20 cellular contexts compared by ENCODE assay signal in the genomic region with DNA sequence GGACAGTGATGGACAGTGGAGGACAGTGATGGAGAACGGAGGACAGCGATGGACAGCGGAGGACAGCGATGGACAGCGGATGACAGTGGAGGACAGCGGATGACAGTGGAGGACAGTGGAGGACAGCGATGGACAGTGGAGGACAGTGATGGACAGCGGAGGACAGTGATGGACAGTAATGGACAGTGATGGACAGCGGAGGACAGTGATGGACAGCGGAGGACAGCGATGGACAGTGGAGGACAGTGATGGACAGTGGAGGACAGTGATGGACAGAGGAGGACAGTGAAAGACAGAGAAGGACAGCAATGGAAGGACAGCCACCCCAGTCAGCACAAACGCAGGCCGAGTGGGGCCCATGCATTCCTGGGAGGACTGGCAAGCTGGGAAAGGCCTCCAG. TPM values are rescaled to one million over a fixed set of nuclear protein-coding genes. Genes with fewer than 3 reads are reported as not detected.
A peak's percentile ranks its signal among the peaks of the same experiment; 100 is the strongest.
DNase-seq lines count a peak whose midpoint lies in the region; ATAC-seq and TF ChIP-seq lines count a peak whose summit lies in the region.
"Had no signal": no experiment of that assay in that cellular context is flagged by ENCODE, and none has a peak within 500 bp of the region (broad histone marks: within the 10 kb centered on the region; RNA-seq: fewer than 3 reads in every experiment).

No MANE protein-coding gene starts in this region.

- peaks cover 34% of the 10 kb centered on the region for H3K27me3 Mint-ChIP-seq in activated CD4-positive, alpha-beta T cell treated with anti-CD3 and anti-CD28 coated beads, Interleukin-2, amount 10 ng/mL, durations not matched to agents 24 days and 14 days
- peaks cover 7% of the 10 kb centered on the region for H3K27me3 Mint-ChIP-seq in brain
- H3K27me3 Mint-ChIP-seq in glutamatergic neuron (ENCODE audit: unreplicated experiment): peaks cover 10% of the 10 kb centered on the region
- peaks cover 17% of the 10 kb centered on the region for H3K27me3 Mint-ChIP-seq in neural progenitor cell (ENCODE audit: insufficient read depth, low read depth)

- no peaks in the 10 kb centered on the region for H3K36me3 Mint-ChIP-seq in activated CD4-positive, alpha-beta T cell treated with anti-CD3 and anti-CD28 coated beads, Interleukin-2, amount 10 ng/mL, durations not matched to agents 24 days and 14 days (ENCODE audit: low read depth)
- no peaks in the 10 kb centered on the region for H3K36me3 Mint-ChIP-seq in brain
- peaks cover 11% of the 10 kb centered on the region for H3K36me3 Mint-ChIP-seq in glutamatergic neuron (ENCODE audit: unreplicated experiment)
- H3K36me3 Mint-ChIP-seq in neural progenitor cell: peaks cover 4% of the 10 kb centered on the region
- H3K36me3 Mint-ChIP-seq: CD8-positive, alpha-beta T cell had no signal

- intact Hi-C loops in activated CD4-positive, alpha-beta T cell treated with anti-CD3 and anti-CD28 coated beads, Interleukin-2, amount 10 ng/mL, durations not matched to agents 24 days and 14 days (cut with micrococcal nuclease): no loop called here

- DNase-seq in activated CD4-positive, alpha-beta T cell treated with anti-CD3 and anti-CD28 coated beads, Interleukin-2, amount 10 ng/mL, durations not matched to agents 24 days and 14 days: no peak
- no peak for DNase-seq in activated CD4-positive, alpha-beta T cell treated with anti-CD3 and anti-CD28 coated beads for 48 hours
- DNase-seq in glutamatergic neuron (no peak), neural progenitor cell (ENCODE audit: low spot score) (no peak), SW 1271 (lab: John Stamatoyannopoulos, UW) (no peak), NCI-H2171 treated with DMSO at 0.1 percent for 48 hours (lab: John Stamatoyannopoulos, UW) (no peak)
- DNase-seq: AML-193; Calu3; CD8-positive, alpha-beta T cell; DMS79 treated with DMSO at 0.1 percent for 48 hours; GF-D8; GM23248; HFFc6; IMR-90 had no signal

- no peak overlapping the region for H3K9ac ChIP-seq in neural progenitor cell
- H3K9ac ChIP-seq: GM23248 had no signal

- no peak overlapping the region for H3K27ac ChIP-seq in neural progenitor cell
- H3K27ac ChIP-seq: 22Rv1, GM23248 had no signal

- H3K27ac Mint-ChIP-seq in activated CD4-positive, alpha-beta T cell treated with anti-CD3 and anti-CD28 coated beads, Interleukin-2, amount 10 ng/mL, durations not matched to agents 24 days and 14 days: peak overlapping the region; percentile 28
- H3K27ac Mint-ChIP-seq in brain (peak overlapping the region; percentile 29 to 98 (median 70)), glutamatergic neuron (ENCODE audit: unreplicated experiment) (peak overlapping the region; percentile 34), neural progenitor cell (no peak overlapping the region)
- H3K27ac Mint-ChIP-seq: CD8-positive, alpha-beta T cell; HFFc6 had no signal

- no peak overlapping the region for H2AFZ ChIP-seq in neural progenitor cell (replicated peaks)
- H2AFZ ChIP-seq: GM23248 had no signal

- no peaks in the 10 kb centered on the region for H3K9me3 ChIP-seq in neural progenitor cell (ENCODE audit: low read depth)
- H3K9me3 ChIP-seq: A549 had no signal

- peaks cover 40% of the 10 kb centered on the region for H3K4me1 ChIP-seq in neural progenitor cell

- H3K4me3 ChIP-seq in neural progenitor cell: no peak overlapping the region
- H3K4me3 ChIP-seq: A549, GM23248 had no signal

- H3K9me3 Mint-ChIP-seq in activated CD4-positive, alpha-beta T cell treated with anti-CD3 and anti-CD28 coated beads, Interleukin-2, amount 10 ng/mL, durations not matched to agents 24 days and 14 days: no peaks in the 10 kb centered on the region
- H3K9me3 Mint-ChIP-seq in brain (peaks cover 0 to 7% (median 3%) of the 10 kb centered on the region in 5 experiments), glutamatergic neuron (ENCODE audit: unreplicated experiment) (peaks cover 13% of the 10 kb centered on the region), neural progenitor cell (no peaks in the 10 kb centered on the region)
- H3K9me3 Mint-ChIP-seq: CD8-positive, alpha-beta T cell; HFFc6 had no signal

- H3K36me3 ChIP-seq in neural progenitor cell: no peaks in the 10 kb centered on the region

- H3K4me3 Mint-ChIP-seq in activated CD4-positive, alpha-beta T cell treated with anti-CD3 and anti-CD28 coated beads, Interleukin-2, amount 10 ng/mL, durations not matched to agents 24 days and 14 days: no peak overlapping the region
- H3K4me3 Mint-ChIP-seq in brain (peak overlapping the region in 3 of 5 experiments; percentile 21 to 30 (median 28)), glutamatergic neuron (ENCODE audit: unreplicated experiment) (peak overlapping the region; percentile 70), neural progenitor cell (peak overlapping the region; percentile 9)
- H3K4me3 Mint-ChIP-seq: CD8-positive, alpha-beta T cell; HFFc6 had no signal

- TF ChIP-seq CTCF in brain (conservative IDR thresholded peaks at IDR 0.05): no peak
- TF ChIP-seq CTCF in glutamatergic neuron (IDR thresholded peaks at IDR 0.05; ENCODE audit: partially characterized antibody, unreplicated experiment): no peak
- TF ChIP-seq CTCF in neural progenitor cell (IDR thresholded peaks at IDR 0.05): no peak

- H3K4me1 Mint-ChIP-seq in activated CD4-positive, alpha-beta T cell treated with anti-CD3 and anti-CD28 coated beads, Interleukin-2, amount 10 ng/mL, durations not matched to agents 24 days and 14 days: peaks cover 2% of the 10 kb centered on the region
- peaks cover 88% of the 10 kb centered on the region for H3K4me1 Mint-ChIP-seq in brain
- H3K4me1 Mint-ChIP-seq in glutamatergic neuron (ENCODE audit: low read depth, unreplicated experiment): peaks cover 41% of the 10 kb centered on the region
- H3K4me1 Mint-ChIP-seq in neural progenitor cell: peaks cover 64% of the 10 kb centered on the region

- no peaks in the 10 kb centered on the region for H3K79me2 ChIP-seq in neural progenitor cell (ENCODE audit: low read depth)

- H3K27me3 ChIP-seq in neural progenitor cell: peaks cover 26% of the 10 kb centered on the region

- no peak overlapping the region for H3K4me2 ChIP-seq in neural progenitor cell
- H3K4me2 ChIP-seq: A549 had no signal

- H3F3A ChIP-seq in neural progenitor cell (ENCODE audit: low read depth): peaks cover 47% of the 10 kb centered on the region

- no peak for ATAC-seq in GM21737 (IDR thresholded peaks at IDR 0.05; ENCODE audit: unreplicated experiment)
- ATAC-seq: A549; CD8-positive, alpha-beta T cell; HCT116 had no signal

- peaks cover 6% of the 10 kb centered on the region for H4K20me1 ChIP-seq in neural progenitor cell (ENCODE audit: low read depth)

RNA-seq across cellular contexts. Expression of a gene that starts 3.4 kb away (rescaled TPM):
- not detected in 2 replicates for total RNA-seq in activated CD4-positive, alpha-beta T cell treated with anti-CD3 and anti-CD28 coated beads, Interleukin-2, amount 10 ng/mL, durations not matched to agents 24 days and 14 days
- 17.7 TPM for polyA plus RNA-seq in brain (ENCODE audit: insufficient read depth, low read depth, low replicate concordance)
- total RNA-seq in glutamatergic neuron (ENCODE audit: unreplicated experiment): 183 TPM
- total RNA-seq in neural progenitor cell (ENCODE audit: low replicate concordance): 9.7 and 28.4 TPM in 2 replicates
- total RNA-seq: Calu3; CD8-positive, alpha-beta T cell; GM23248; HFFc6; IMR-90 had no signal
- polyA plus RNA-seq: BJ, GM23248, IMR-90 had no signal

RNA-seq across cellular contexts. Expression of a gene that starts 15.0 kb away (rescaled TPM):
- total RNA-seq in activated CD4-positive, alpha-beta T cell treated with anti-CD3 and anti-CD28 coated beads, Interleukin-2, amount 10 ng/mL, durations not matched to agents 24 days and 14 days: 97.0 and 98.2 TPM in 2 replicates
- polyA plus RNA-seq in brain (ENCODE audit: insufficient read depth, low read depth, low replicate concordance): 42.2 TPM
- total RNA-seq in glutamatergic neuron (ENCODE audit: unreplicated experiment): 93.6 TPM
- total RNA-seq in neural progenitor cell (ENCODE audit: low replicate concordance): 43.7 and 103 TPM in 2 replicates

RNA-seq across cellular contexts. Expression of a gene that starts 21.9 kb away (rescaled TPM):
- not detected in 2 replicates for total RNA-seq in activated CD4-positive, alpha-beta T cell treated with anti-CD3 and anti-CD28 coated beads, Interleukin-2, amount 10 ng/mL, durations not matched to agents 24 days and 14 days
- not detected for polyA plus RNA-seq in brain (ENCODE audit: insufficient read depth, low read depth, low replicate concordance)
- not detected for total RNA-seq in glutamatergic neuron (ENCODE audit: unreplicated experiment)
- total RNA-seq in neural progenitor cell (ENCODE audit: low replicate concordance): not detected in 2 replicates
- total RNA-seq: GM23248, HFFc6, IMR-90 had no signal
- polyA plus RNA-seq: BJ, GM23248, IMR-90 had no signal

RNA-seq across cellular contexts. Expression of a gene that starts 35.4 kb away (rescaled TPM):
- total RNA-seq in activated CD4-positive, alpha-beta T cell treated with anti-CD3 and anti-CD28 coated beads, Interleukin-2, amount 10 ng/mL, durations not matched to agents 24 days and 14 days: not detected in 2 replicates
- 4.3 TPM for polyA plus RNA-seq in brain (ENCODE audit: insufficient read depth, low read depth, low replicate concordance)
- total RNA-seq in glutamatergic neuron (ENCODE audit: unreplicated experiment): 2.1 TPM
- total RNA-seq in neural progenitor cell (ENCODE audit: low replicate concordance): 0.28 and 0.37 TPM in 2 replicates
- total RNA-seq: Calu3, GM23248, IMR-90 had no signal
- polyA plus RNA-seq: BJ, GM23248, IMR-90 had no signal

RNA-seq across cellular contexts. Expression of a gene that starts 41.7 kb away (rescaled TPM):
- 44.5 and 48.6 TPM in 2 replicates for total RNA-seq in activated CD4-positive, alpha-beta T cell treated with anti-CD3 and anti-CD28 coated beads, Interleukin-2, amount 10 ng/mL, durations not matched to agents 24 days and 14 days
- 41.3 TPM for polyA plus RNA-seq in brain (ENCODE audit: insufficient read depth, low read depth, low replicate concordance)
- total RNA-seq in glutamatergic neuron (ENCODE audit: unreplicated experiment) (43.3 TPM), neural progenitor cell (ENCODE audit: low replicate concordance) (26.8 and 28.1 TPM in 2 replicates)
